Comparison of ENCODE assay signal across 7 cellular contexts in the genomic region with DNA sequence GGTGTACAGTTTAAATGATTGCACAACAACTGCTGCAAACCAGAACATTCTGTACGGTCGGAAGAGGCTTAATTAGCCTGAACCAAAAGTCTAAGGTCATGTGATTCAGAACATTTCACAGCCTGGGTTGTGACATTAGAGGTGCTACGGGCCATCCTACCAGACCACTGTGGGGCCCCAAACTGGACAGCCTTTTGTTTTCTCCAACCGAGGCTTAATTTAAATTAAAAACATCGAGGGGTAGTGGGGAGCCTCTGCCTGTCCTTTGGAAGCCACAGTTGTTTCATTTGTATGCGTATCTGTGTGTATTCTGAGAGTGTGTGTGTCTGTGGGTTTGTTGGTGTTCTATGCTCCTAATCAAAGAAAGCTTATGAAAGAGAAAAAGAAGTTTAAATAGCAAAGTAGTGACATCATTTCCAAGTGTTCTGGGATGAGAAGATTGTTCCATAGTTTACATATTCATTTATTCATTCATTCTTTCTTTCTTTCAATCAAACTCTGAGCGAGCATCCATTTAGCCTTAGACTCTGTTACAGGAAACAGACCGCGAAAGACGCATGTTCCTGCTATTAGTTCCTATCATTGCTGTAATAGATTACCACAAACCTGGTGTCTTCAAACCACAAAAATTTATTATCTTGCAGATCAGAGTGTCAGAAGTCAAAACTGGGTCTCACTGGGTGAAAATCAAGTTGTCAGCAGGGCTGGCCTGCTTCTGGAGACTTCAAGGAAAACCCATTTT.
DNase-seq lines count a peak whose midpoint lies in the region; ATAC-seq, FAIRE-seq and TF ChIP-seq lines count a peak whose summit lies in the region.

No MANE protein-coding gene starts in this region.

- POLR2A ChIA-PET in GM12878 (lab: Charles Lee) = no interaction called here

- FAIRE-seq in RCC 7860 (lab: Jason Lieb, UNC) (peak; percentile 61), GM12878 (lab: Jason Lieb, UNC) (no peak)

- DNase-seq in RCC 7860 (ENCODE audit: low spot score) (peak; percentile 38), GM12878 (ENCODE audit: low read depth, low spot score) (no peak), lower lobe of right lung (no peak), tibial artery (no peak), OCI-M2 (lab: John Stamatoyannopoulos, UW; ENCODE audit: unreplicated experiment) (no peak), NCI-H510A treated with DMSO at 0.1 percent for 48 hours (lab: John Stamatoyannopoulos, UW) (no peak), NK-92 (lab: John Stamatoyannopoulos, UW; ENCODE audit: unreplicated experiment) (no peak)

- H3K4me2 ChIP-seq in GM12878 (ENCODE audit: control insufficient read depth, insufficient read depth) = no peak overlapping the region

- intact Hi-C loops in GM12878 (cut with micrococcal nuclease; ENCODE audit: unreplicated experiment) (no loop called here), lower lobe of right lung (cut with DNase I) (no loop called here), tibial artery (cut with DNase I; ENCODE audit: low total_unique reads) (no loop called here)

- TF ChIP-seq POLR2A in GM12878 (IDR thresholded peaks at IDR 0.05; ENCODE audit: low read depth, low read length) = no peak

- in situ Hi-C loops in GM12878 (cut with MboI) = no loop called here

- no TSS peak for BruUV-seq in GM12878 (replicated peaks; lab: Mats Ljungman, UMichigan)

- H3K27ac ChIP-seq in GM12878 (ENCODE audit: control insufficient read depth, insufficient read depth) (no peak overlapping the region), lower lobe of right lung (peak overlapping the region; percentile 70), tibial artery (peak overlapping the region; percentile 43 to 60)

- TF ChIP-seq EP300 in GM12878 (IDR thresholded peaks at IDR 0.05; ENCODE audit: borderline replicate concordance in 1 of 2, control insufficient read depth in 1 of 2, low read depth in 2 of 2, low read length in 2 of 2) = no peak

- SMC1A ChIA-PET in GM12878 (lab: Charles Lee; ENCODE audit: uncharacterized antibody, unreplicated experiment) = no interaction called here

- TF ChIP-seq CTCF in GM12878 (IDR thresholded peaks at IDR 0.05 in 2 of 3, conservative IDR thresholded peaks at IDR 0.05 in 1 of 3; ENCODE audit: control insufficient read depth in 2 of 3, extremely low read depth in 1 of 3, insufficient read depth in 1 of 3, low read depth in 3 of 3, low read length in 3 of 3) (no peak), lower lobe of right lung (IDR thresholded peaks at IDR 0.05) (no peak), tibial artery (IDR thresholded peaks at IDR 0.05) (no peak)

- no peak overlapping the region for H3K9ac ChIP-seq in GM12878 (ENCODE audit: control insufficient read depth, insufficient read depth, low read length)

- no peak for TF ChIP-seq RAD21 in GM12878 (IDR thresholded peaks at IDR 0.05; ENCODE audit: insufficient read depth, low read depth, low read length)

- H4K20me1 ChIP-seq in GM12878 (ENCODE audit: control insufficient read depth, insufficient read depth) = no peaks in the 10 kb centered on the region

- 57% methylated on average over 10 of the region's 10 CpGs for WGBS in GM12878 (ENCODE audit: insufficient coverage, insufficient replicate concordance, low lambda C conversion rate, missing lambda C conversion rate)

- no peaks in the 10 kb centered on the region; the same call in 2 of the 3 replicates for H3K9me3 ChIP-seq in GM12878 (replicated peaks; ENCODE audit: control insufficient read depth, insufficient read depth, low read length)
- H3K9me3 ChIP-seq in lower lobe of right lung = no peaks in the 10 kb centered on the region
- H3K9me3 ChIP-seq in tibial artery = no peaks in the 10 kb centered on the region

- CTCF ChIA-PET in GM12878 (lab: Yijun Ruan, JAX) = no interaction called here

- no peak overlapping the region for H2AFZ ChIP-seq in GM12878 (ENCODE audit: control insufficient read depth, low read depth, low read length)

- H3K36me3 ChIP-seq in GM12878 (ENCODE audit: control insufficient read depth in 2 of 2, insufficient read depth in 2 of 2, low read length in 1 of 2) (no peaks in the 10 kb centered on the region), lower lobe of right lung (no peaks in the 10 kb centered on the region), tibial artery (no peaks in the 10 kb centered on the region)

- no peaks in the 10 kb centered on the region for H3K27me3 ChIP-seq in GM12878 (replicated peaks in 1 of 2; ENCODE audit: control insufficient read depth in 2 of 2, insufficient read depth in 2 of 2, low read length in 1 of 2)
- no peaks in the 10 kb centered on the region for H3K27me3 ChIP-seq in lower lobe of right lung (ENCODE audit: low read depth)
- no peaks in the 10 kb centered on the region for H3K27me3 ChIP-seq in tibial artery

- H3K4me1 ChIP-seq in GM12878 (ENCODE audit: control insufficient read depth, insufficient read depth, low read length) (no peaks in the 10 kb centered on the region), lower lobe of right lung (peaks cover 23% of the 10 kb centered on the region), tibial artery (peaks cover 0 to 28% (median 14%) of the 10 kb centered on the region in 4 donors)

- no peaks in the 10 kb centered on the region for H3K79me2 ChIP-seq in GM12878 (ENCODE audit: control insufficient read depth, insufficient read depth, low read length)

- ATAC-seq in GM12878 = peak; percentile 63
- peak; percentile 80 to 86 for ATAC-seq in lower lobe of right lung

- no peak overlapping the region for H3K4me3 ChIP-seq in GM12878
- H3K4me3 ChIP-seq in lower lobe of right lung = no peak overlapping the region
- H3K4me3 ChIP-seq in tibial artery = no peak overlapping the region

- RAD21 ChIA-PET in GM12878 (lab: Charles Lee; ENCODE audit: unreplicated experiment) = no interaction called here

TF ChIP-seq in GM12878, 131 proteins besides CTCF, POLR2A, EP300 and RAD21:
- TF ChIP-seq, protein P1, sequence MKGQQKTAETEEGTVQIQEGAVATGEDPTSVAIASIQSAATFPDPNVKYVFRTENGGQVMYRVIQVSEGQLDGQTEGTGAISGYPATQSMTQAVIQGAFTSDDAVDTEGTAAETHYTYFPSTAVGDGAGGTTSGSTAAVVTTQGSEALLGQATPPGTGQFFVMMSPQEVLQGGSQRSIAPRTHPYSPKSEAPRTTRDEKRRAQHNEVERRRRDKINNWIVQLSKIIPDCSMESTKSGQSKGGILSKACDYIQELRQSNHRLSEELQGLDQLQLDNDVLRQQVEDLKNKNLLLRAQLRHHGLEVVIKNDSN (IDR thresholded peaks at IDR 0.05; ENCODE audit: borderline replicate concordance, extremely low read length, insufficient read depth, low read depth, low read length) = no peak
- peak; percentile 57 for TF ChIP-seq RUNX3 (IDR thresholded peaks at IDR 0.05; ENCODE audit: low read length)
